In the genomic region with DNA sequence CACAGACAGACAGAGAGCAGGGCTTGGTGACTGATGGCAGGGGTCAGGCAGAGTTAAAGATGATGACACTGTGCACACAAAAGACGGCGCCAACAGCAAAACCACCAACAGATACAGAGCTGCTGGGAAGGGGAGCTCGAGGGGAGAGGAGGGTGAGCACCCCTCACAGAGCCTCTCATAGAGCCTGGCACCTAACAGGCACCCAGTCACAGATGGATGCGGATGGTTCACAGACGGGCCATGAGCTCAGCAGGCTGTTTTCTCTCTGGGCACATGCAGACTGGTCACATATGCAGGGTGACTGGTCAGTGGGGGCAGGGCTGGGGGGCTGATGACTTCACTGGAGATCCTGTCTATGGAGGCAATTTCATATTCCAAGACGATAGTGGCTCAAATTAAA, we compare ENCODE assay signal across 7 cellular contexts. TPM values are rescaled to one million over a fixed set of nuclear protein-coding genes. Genes with fewer than 3 reads are reported as not detected.
DNase-seq lines count a peak whose midpoint lies in the region; ATAC-seq, FAIRE-seq and TF ChIP-seq lines count a peak whose summit lies in the region.
"Not testable (repeated sequence)": the region's sequence is repeated elsewhere in the genome, so short reads cannot be mapped to it uniquely, and the experiment has no call there.

No MANE protein-coding gene starts in this region.

- CTCF ChIA-PET in A549 (lab: Yijun Ruan, JAX), result interaction anchor here (0.8 kb wide), 1 partner anchor 9 kb away, joined by 6 read pairs; no protein-coding TSS in a partner anchor
- CTCF ChIA-PET in Caco-2 (lab: Charles Lee), result not testable (repeated sequence)
- CTCF ChIA-PET in activated CD4-positive, alpha-beta T cell treated with anti-CD3 and anti-CD28 coated beads for 36 hours (lab: Charles Lee), result interaction anchor here (0.7 kb wide), 1 partner anchor 18 kb away, joined by 3 read pairs; no protein-coding TSS in a partner anchor

- not testable (repeated sequence) for H3K4me2 ChIP-seq in A549

- H3K4me3 Mint-ChIP-seq in Caco-2 (ENCODE audit: unreplicated experiment); activated CD4-positive, alpha-beta T cell treated with anti-CD3 and anti-CD28 coated beads for 36 hours; central memory CD8-positive, alpha-beta T cell; natural killer cell treated with Interleukin-12 subunit alpha and Interleukin-12 subunit beta and Interleukin-15 and Interleukin-18, amount 100 ng/mL, for 72 hours; stimulated activated naive B cell treated with anti-CD40 and anti-IgM and Interleukin-4, amounts not matched to agents 10 μg/mL and 1 μg/mL and 100 μg/mL, for 72 hours: not testable (repeated sequence)

- not testable (repeated sequence) for H3K4me1 ChIP-seq in A549, Caco-2, right lobe of liver

- BruUV-seq in Caco-2 (replicated peaks; lab: Mats Ljungman, UMichigan), result not testable (repeated sequence)

- TF ChIP-seq CTCF in A549 (IDR thresholded peaks at IDR 0.05); Caco-2 (IDR thresholded peaks at IDR 0.05; ENCODE audit: insufficient read depth in 1 of 2, low read depth in 1 of 2, low read length in 1 of 2, severe bottlenecking in 1 of 2, unreplicated experiment in 1 of 2); right lobe of liver (IDR thresholded peaks at IDR 0.05): not testable (repeated sequence)

- intact Hi-C loops in Caco-2 (cut with micrococcal nuclease; ENCODE audit: unreplicated experiment); activated CD4-positive, alpha-beta T cell treated with anti-CD3 and anti-CD28 coated beads for 36 hours (cut with DNase I, micrococcal nuclease); right lobe of liver (cut with DNase I): not testable (repeated sequence)

- not testable (repeated sequence) for TF ChIP-seq POLR2A in A549 (IDR thresholded peaks at IDR 0.05; ENCODE audit: low read length); right lobe of liver (IDR thresholded peaks at IDR 0.05)

- H3K36me3 ChIP-seq in Caco-2 (ENCODE audit: control insufficient read depth, insufficient read depth, low read length), result not testable (repeated sequence)
- peaks cover 0 to 15% (median 0%) of the 10 kb centered on the region in 4 donors for H3K36me3 ChIP-seq in right lobe of liver

- not testable (repeated sequence) for H3K27me3 ChIP-seq in Caco-2 (replicated peaks; ENCODE audit: control insufficient read depth, insufficient read depth, low read length); right lobe of liver

- H3K9me3 ChIP-seq in A549, Caco-2, right lobe of liver: not testable (repeated sequence)

- peak; percentile 97 for FAIRE-seq in A549 (lab: Jason Lieb, UNC)

- not testable (repeated sequence) for ATAC-seq in A549; central memory CD8-positive, alpha-beta T cell (replicated peaks; ENCODE audit: extremely low read depth, poor library complexity, severe bottlenecking); stimulated activated naive B cell treated with anti-CD40 and anti-IgM and Interleukin-4, amounts not matched to agents 10 μg/mL and 1 μg/mL and 100 μg/mL, for 72 hours (replicated peaks)
- ATAC-seq in activated CD4-positive, alpha-beta T cell treated with anti-CD3 and anti-CD28 coated beads for 36 hours, result peak; percentile 42
- ATAC-seq in right lobe of liver, result peak in 3 of 4 donors; percentile 42 to 61 (median 46)
- peak; percentile 41 to 62 for ATAC-seq in natural killer cell treated with Interleukin-12 subunit alpha and Interleukin-12 subunit beta and Interleukin-15 and Interleukin-18, amount 100 ng/mL, for 72 hours

- 96% methylated on average over 4 of the region's 6 CpGs for WGBS in A549 (ENCODE audit: missing lambda C conversion rate)
- WGBS in right lobe of liver (ENCODE audit: insufficient coverage, low coverage, low lambda C conversion rate, missing lambda C conversion rate), result 33% methylated on average over 1 of the region's 6 CpGs

- not testable (repeated sequence) for DNase-seq in A549 (ENCODE audit: low read depth in 1 of 2, low spot score in 1 of 2); Caco-2; activated CD4-positive, alpha-beta T cell treated with anti-CD3 and anti-CD28 coated beads for 36 hours; central memory CD8-positive, alpha-beta T cell (ENCODE audit: low spot score in 2 of 2); right lobe of liver; natural killer cell treated with Interleukin-12 subunit alpha and Interleukin-12 subunit beta and Interleukin-15 and Interleukin-18, amount 100 ng/mL, for 72 hours (ENCODE audit: low spot score); stimulated activated naive B cell treated with anti-CD40 and anti-IgM and Interleukin-4, amounts not matched to agents 10 μg/mL and 1 μg/mL and 100 μg/mL, for 72 hours

- H3K9me3 Mint-ChIP-seq in Caco-2 (ENCODE audit: unreplicated experiment); activated CD4-positive, alpha-beta T cell treated with anti-CD3 and anti-CD28 coated beads for 36 hours (ENCODE audit: low read depth); central memory CD8-positive, alpha-beta T cell; natural killer cell treated with Interleukin-12 subunit alpha and Interleukin-12 subunit beta and Interleukin-15 and Interleukin-18, amount 100 ng/mL, for 72 hours; stimulated activated naive B cell treated with anti-CD40 and anti-IgM and Interleukin-4, amounts not matched to agents 10 μg/mL and 1 μg/mL and 100 μg/mL, for 72 hours: not testable (repeated sequence)

- peaks cover 30% of the 10 kb centered on the region for H3K36me3 Mint-ChIP-seq in Caco-2 (ENCODE audit: insufficient read depth, unreplicated experiment)
- peaks cover 28% of the 10 kb centered on the region for H3K36me3 Mint-ChIP-seq in activated CD4-positive, alpha-beta T cell treated with anti-CD3 and anti-CD28 coated beads for 36 hours (ENCODE audit: low read depth)
- peaks cover 26% of the 10 kb centered on the region for H3K36me3 Mint-ChIP-seq in central memory CD8-positive, alpha-beta T cell (ENCODE audit: insufficient read depth)
- H3K36me3 Mint-ChIP-seq in natural killer cell treated with Interleukin-12 subunit alpha and Interleukin-12 subunit beta and Interleukin-15 and Interleukin-18, amount 100 ng/mL, for 72 hours, result peaks cover 26% of the 10 kb centered on the region
- H3K36me3 Mint-ChIP-seq in stimulated activated naive B cell treated with anti-CD40 and anti-IgM and Interleukin-4, amounts not matched to agents 10 μg/mL and 1 μg/mL and 100 μg/mL, for 72 hours, result peaks cover 24 to 27% of the 10 kb centered on the region in 2 donors

- H3K27ac Mint-ChIP-seq in Caco-2 (ENCODE audit: unreplicated experiment), result peak overlapping the region; percentile 61
- not testable (repeated sequence) for H3K27ac Mint-ChIP-seq in activated CD4-positive, alpha-beta T cell treated with anti-CD3 and anti-CD28 coated beads for 36 hours; natural killer cell treated with Interleukin-12 subunit alpha and Interleukin-12 subunit beta and Interleukin-15 and Interleukin-18, amount 100 ng/mL, for 72 hours
- peak overlapping the region; percentile 90 for H3K27ac Mint-ChIP-seq in central memory CD8-positive, alpha-beta T cell (ENCODE audit: low read depth)
- peak overlapping the region; percentile 15 for H3K27ac Mint-ChIP-seq in stimulated activated naive B cell treated with anti-CD40 and anti-IgM and Interleukin-4, amounts not matched to agents 10 μg/mL and 1 μg/mL and 100 μg/mL, for 72 hours

- POLR2A ChIA-PET in A549 (lab: Yijun Ruan, JAX); Caco-2 (lab: Charles Lee); activated CD4-positive, alpha-beta T cell treated with anti-CD3 and anti-CD28 coated beads for 36 hours (lab: Charles Lee): not testable (repeated sequence)

- not testable (repeated sequence) for H3K4me3 ChIP-seq in A549; Caco-2 (ENCODE audit: low read depth, low read length); right lobe of liver

- TF ChIP-seq EP300 in A549 (IDR thresholded peaks at IDR 0.05), result not testable (repeated sequence)

- not testable (repeated sequence) for H3K27me3 Mint-ChIP-seq in Caco-2 (ENCODE audit: insufficient read depth, unreplicated experiment); activated CD4-positive, alpha-beta T cell treated with anti-CD3 and anti-CD28 coated beads for 36 hours; central memory CD8-positive, alpha-beta T cell; natural killer cell treated with Interleukin-12 subunit alpha and Interleukin-12 subunit beta and Interleukin-15 and Interleukin-18, amount 100 ng/mL, for 72 hours; stimulated activated naive B cell treated with anti-CD40 and anti-IgM and Interleukin-4, amounts not matched to agents 10 μg/mL and 1 μg/mL and 100 μg/mL, for 72 hours

- not testable (repeated sequence) for H3K27ac ChIP-seq in A549, right lobe of liver

- peaks cover 16% of the 10 kb centered on the region for H3K4me1 Mint-ChIP-seq in Caco-2 (ENCODE audit: low read depth, unreplicated experiment)
- not testable (repeated sequence) for H3K4me1 Mint-ChIP-seq in activated CD4-positive, alpha-beta T cell treated with anti-CD3 and anti-CD28 coated beads for 36 hours; central memory CD8-positive, alpha-beta T cell; natural killer cell treated with Interleukin-12 subunit alpha and Interleukin-12 subunit beta and Interleukin-15 and Interleukin-18, amount 100 ng/mL, for 72 hours (ENCODE audit: low read depth in 2 of 2); stimulated activated naive B cell treated with anti-CD40 and anti-IgM and Interleukin-4, amounts not matched to agents 10 μg/mL and 1 μg/mL and 100 μg/mL, for 72 hours

- not testable (repeated sequence) for TF ChIP-seq RAD21 in A549 (conservative IDR thresholded peaks at IDR 0.05 in 1 of 2, IDR thresholded peaks at IDR 0.05 in 1 of 2)

RNA-seq across cellular contexts. Expression of a gene that starts 15.1 kb away (rescaled TPM):
- polyA plus RNA-seq in A549 (2011; rRNA removed), result 59.3 and 67.7 TPM in 2 replicates
- polyA plus RNA-seq in A549 (2012; cell fraction: cytosol; rRNA removed), result 86.7 and 92.7 TPM in 2 replicates
- 80.3 and 82.4 TPM in 2 replicates for polyA plus RNA-seq in A549 (2012; cell fraction: nucleus; rRNA removed)
- 70.9 to 75.8 TPM (median 72.0 TPM) in 3 replicates for polyA plus RNA-seq in A549 (2017; fragmentation: RNase III; extraction: RNeasy Plus Mini Kit Qiagen cat#74134 plus additional on column Dnase treatment)
- 36.7 and 54.7 TPM in 2 replicates for polyA minus RNA-seq in A549 (2011; rRNA and poly(A)+ RNA removed)
- 42.2 and 43.1 TPM in 2 replicates for total RNA-seq in Caco-2 (2022)
- 10 to 100 TPM; 56.4 to 64.0 TPM for total RNA-seq in activated CD4-positive, alpha-beta T cell treated with anti-CD3 and anti-CD28 coated beads for 36 hours
- total RNA-seq in right lobe of liver, result 10 to 100 TPM; 11.3 to 17.4 (median 14.8) TPM
- total RNA-seq in natural killer cell treated with Interleukin-12 subunit alpha and Interleukin-12 subunit beta and Interleukin-15 and Interleukin-18, amount 100 ng/mL, for 72 hours, result 10 to 100 TPM; 46.5 to 68.8 TPM
